In the genomic region with DNA sequence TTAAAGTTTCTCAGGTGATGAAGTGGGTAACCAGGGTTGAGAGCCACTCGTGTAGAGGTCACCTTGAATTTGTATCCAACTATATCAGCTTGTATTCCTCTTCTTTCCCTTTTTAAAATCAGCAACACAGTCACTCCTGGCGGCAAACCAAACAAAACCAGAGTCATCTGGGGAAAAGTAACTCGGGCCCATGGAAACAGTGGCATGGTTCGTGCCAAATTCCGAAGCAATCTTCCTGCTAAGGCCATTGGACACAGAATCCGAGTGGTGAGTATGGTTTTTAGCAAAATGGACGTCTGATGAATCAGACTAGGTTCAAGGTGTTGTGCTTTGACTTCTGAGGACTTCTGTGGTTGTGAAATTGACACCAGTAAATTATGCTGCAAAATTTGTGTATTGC, we compare ENCODE assay signal across 11 cellular contexts. TPM values are rescaled to one million over a fixed set of nuclear protein-coding genes. Genes with fewer than 3 reads are reported as not detected.
DNase-seq lines count a peak whose midpoint lies in the region; ATAC-seq, FAIRE-seq and TF ChIP-seq lines count a peak whose summit lies in the region.
"Had no signal": no experiment of that assay in that cellular context is flagged by ENCODE, and none has a peak within 500 bp of the region (broad histone marks: within the 10 kb centered on the region; RNA-seq: fewer than 3 reads in every experiment).

No MANE protein-coding gene starts in this region.

- no peak overlapping the region for H2AFZ ChIP-seq in endothelial cell of umbilical vein (ENCODE audit: low read depth, low read length)

- dilution Hi-C loops in endothelial cell of umbilical vein (cut with MboI; ENCODE audit: extremely low pct_ligation_motif_present, low sequenced_read_pairs): no loop called here

- no peak for ATAC-seq in activated T-cell treated with anti-CD3 and anti-CD28 coated beads, Interleukin-2, amount 50 U/mL, for 4 hours

- DNase-seq in activated T-cell treated with anti-CD3 and anti-CD28 coated beads, Interleukin-2, amount 50 U/mL, for 4 hours: no peak
- no peak for DNase-seq in activated T-cell treated with anti-CD3 and anti-CD28 coated beads, Interleukin-2, amount 50 U/mL, for 1 hour
- DNase-seq in SK-N-MC (ENCODE audit: low read depth, low spot score) (no peak), endothelial cell of umbilical vein (ENCODE audit: low read depth, low spot score) (peak; percentile 59), SK-N-DZ (ENCODE audit: low spot score) (no peak), GF-D8 (lab: John Stamatoyannopoulos, UW) (no peak), GM13976 (ENCODE audit: low spot score) (no peak)
- DNase-seq: central memory CD4-positive, alpha-beta T cell; NCI-H2107 had no signal

- TF ChIP-seq CTCF in endothelial cell of umbilical vein (IDR thresholded peaks at IDR 0.05; ENCODE audit: extremely low read depth in 1 of 2, insufficient read depth in 1 of 2, low read depth in 1 of 2, low read length in 2 of 2): no peak
- no peak for TF ChIP-seq CTCF in GM13976 (IDR thresholded peaks at IDR 0.05; ENCODE audit: borderline replicate concordance, control extremely low read depth, extremely low read depth, insufficient read depth, missing control alignments)

- POLR2A ChIA-PET in endothelial cell of umbilical vein (lab: Charles Lee): no interaction called here

- peak overlapping the region; percentile 96 for H3K4me3 Mint-ChIP-seq in activated T-cell treated with anti-CD3 and anti-CD28 coated beads, Interleukin-2, amount 50 U/mL, for 4 hours

- H4K20me1 ChIP-seq in endothelial cell of umbilical vein (replicated peaks; ENCODE audit: control insufficient read depth, extremely low read depth, insufficient read depth, low read length): peaks cover 2% of the 10 kb centered on the region

- H3K79me2 ChIP-seq in endothelial cell of umbilical vein (ENCODE audit: control insufficient read depth, insufficient read depth, low read length): peaks cover 46% of the 10 kb centered on the region

- in situ Hi-C loops in GM13976 (cut with MboI; ENCODE audit: low sequenced_read_pairs, unreplicated experiment): no loop called here

- H3K27me3 Mint-ChIP-seq in activated T-cell treated with anti-CD3 and anti-CD28 coated beads, Interleukin-2, amount 50 U/mL, for 4 hours (ENCODE audit: low read depth): no peaks in the 10 kb centered on the region

- H3K4me1 Mint-ChIP-seq in activated T-cell treated with anti-CD3 and anti-CD28 coated beads, Interleukin-2, amount 50 U/mL, for 4 hours (ENCODE audit: low read depth): peaks cover 61% of the 10 kb centered on the region

- CTCF ChIA-PET in endothelial cell of umbilical vein (lab: Charles Lee): interaction anchor here (1.0 kb wide), 1 partner anchor 48 kb away, joined by 3 read pairs; no protein-coding TSS in a partner anchor

- no peak for TF ChIP-seq POLR2A in endothelial cell of umbilical vein (IDR thresholded peaks at IDR 0.05; ENCODE audit: low read depth, low read length)

- no peaks in the 10 kb centered on the region for H3K27me3 ChIP-seq in endothelial cell of umbilical vein (ENCODE audit: control insufficient read depth in 2 of 2, insufficient read depth in 2 of 2, low read length in 2 of 2)
- H3K27me3 ChIP-seq in skeletal muscle satellite cell (ENCODE audit: control insufficient read depth, insufficient read depth, low read length): no peaks in the 10 kb centered on the region

- H3K4me1 ChIP-seq in endothelial cell of umbilical vein (ENCODE audit: control insufficient read depth, extremely low read depth, insufficient read depth, low read length): peaks cover 23% of the 10 kb centered on the region
- peaks cover 32% of the 10 kb centered on the region for H3K4me1 ChIP-seq in skeletal muscle satellite cell (ENCODE audit: control insufficient read depth, insufficient read depth, low read length)

- H3K9me3 ChIP-seq in SK-N-MC (ENCODE audit: low read depth, low read length): no peaks in the 10 kb centered on the region
- H3K9me3 ChIP-seq in endothelial cell of umbilical vein (replicated peaks; ENCODE audit: control insufficient read depth, insufficient read depth, low read length): no peaks in the 10 kb centered on the region
- no peaks in the 10 kb centered on the region for H3K9me3 ChIP-seq in skeletal muscle satellite cell (replicated peaks; ENCODE audit: low read length)

- H3K9ac ChIP-seq in SK-N-MC (ENCODE audit: insufficient read length): peak overlapping the region; percentile 34
- no peak overlapping the region for H3K9ac ChIP-seq in endothelial cell of umbilical vein (replicated peaks; ENCODE audit: extremely low read depth, insufficient read depth, low read length)
- peak overlapping the region; percentile 42 for H3K9ac ChIP-seq in skeletal muscle satellite cell (ENCODE audit: low read depth, low read length)

- BruUV-seq in endothelial cell of umbilical vein (replicated peaks; lab: Mats Ljungman, UMichigan): no TSS peak

- H3K4me2 ChIP-seq in endothelial cell of umbilical vein (ENCODE audit: insufficient read depth, low read length) (peak overlapping the region; percentile 60), skeletal muscle satellite cell (ENCODE audit: low read length) (peak overlapping the region; percentile 57)

- intact Hi-C loops in endothelial cell of umbilical vein (cut with micrococcal nuclease): no loop called here

- peaks cover 58% of the 10 kb centered on the region for H3K36me3 Mint-ChIP-seq in activated T-cell treated with anti-CD3 and anti-CD28 coated beads, Interleukin-2, amount 50 U/mL, for 4 hours (ENCODE audit: insufficient read depth)

- H3K4me3 ChIP-seq in SK-N-MC (peak overlapping the region; percentile 93), endothelial cell of umbilical vein (replicated peaks in 1 of 3; ENCODE audit: insufficient read depth in 1 of 3, low read depth in 1 of 3, low read length in 3 of 3) (no peak overlapping the region), skeletal muscle satellite cell (ENCODE audit: low read length) (no peak overlapping the region)
- H3K4me3 ChIP-seq: lung had no signal

- no peaks in the 10 kb centered on the region for H3K9me1 ChIP-seq in endothelial cell of umbilical vein (replicated peaks; ENCODE audit: control insufficient read depth, extremely low read depth, insufficient read depth, low read length)

- H3K36me3 ChIP-seq in SK-N-MC (ENCODE audit: insufficient read depth, low read length) (peaks cover 72% of the 10 kb centered on the region), endothelial cell of umbilical vein (ENCODE audit: control insufficient read depth in 2 of 2, extremely low read depth in 1 of 2, insufficient read depth in 2 of 2, low read length in 2 of 2) (peaks cover 21 to 30% of the 10 kb centered on the region in 2 experiments), skeletal muscle satellite cell (ENCODE audit: insufficient read depth, low read length) (peaks cover 65% of the 10 kb centered on the region)

- H3K27ac ChIP-seq in SK-N-MC: peak overlapping the region; percentile 93
- peak overlapping the region; percentile 44 for H3K27ac ChIP-seq in endothelial cell of umbilical vein (ENCODE audit: insufficient read depth, low read depth, low read length)

- no peaks in the 10 kb centered on the region for H3K9me3 Mint-ChIP-seq in activated T-cell treated with anti-CD3 and anti-CD28 coated beads, Interleukin-2, amount 50 U/mL, for 4 hours

- FAIRE-seq in endothelial cell of umbilical vein (lab: Jason Lieb, UNC): no peak

TF ChIP-seq in endothelial cell of umbilical vein, 7 proteins besides CTCF, POLR2A, EP300 and RAD21:
- TF ChIP-seq MYC (IDR thresholded peaks at IDR 0.05; ENCODE audit: low read depth, low read length) (no peak), POLR2AphosphoS5 (IDR thresholded peaks at IDR 0.05; ENCODE audit: insufficient read depth, low read depth, low read length) (no peak)

RNA-seq across cellular contexts. Expression of gene RPL35A, which starts 3.9 kb away (rescaled TPM):
- 1,000 to 10,000 TPM; 1,441 to 1,606 (median 1,571) TPM for total RNA-seq in activated T-cell treated with anti-CD3 and anti-CD28 coated beads, Interleukin-2, amount 50 U/mL, for 4 hours
- total RNA-seq in endothelial cell of umbilical vein: 1,094 and 1,153 TPM in 2 replicates
- 359 and 566 TPM in 2 replicates for polyA plus RNA-seq in endothelial cell of umbilical vein
- polyA plus RNA-seq in endothelial cell of umbilical vein (2011; cell fraction: cytosol; rRNA removed): 938 and 1,035 TPM in 2 replicates
- polyA plus RNA-seq in endothelial cell of umbilical vein (2011; cell fraction: nucleus; rRNA removed): 333 and 371 TPM in 2 replicates
- 2,287 and 2,329 TPM in 2 replicates for polyA plus RNA-seq in endothelial cell of umbilical vein (2012)
- polyA minus RNA-seq in endothelial cell of umbilical vein: 93.4 and 110 TPM in 2 replicates
- polyA minus RNA-seq in endothelial cell of umbilical vein (2011; cell fraction: cytosol; rRNA and poly(A)+ RNA removed): 275 TPM
- polyA minus RNA-seq in endothelial cell of umbilical vein (2011; cell fraction: nucleus; rRNA and poly(A)+ RNA removed): 54.9 and 75.5 TPM in 2 replicates
- total RNA-seq in skeletal muscle satellite cell (2012; rRNA removed): 537 and 796 TPM in 2 replicates
- 2,705 and 2,709 TPM in 2 replicates for polyA plus RNA-seq in SK-N-DZ (2014; cell fraction: cytosol; rRNA removed)
- polyA plus RNA-seq in SK-N-DZ (2014; cell fraction: nucleus; rRNA removed): 1,561 and 1,953 TPM in 2 replicates

RNA-seq across cellular contexts. Expression of gene LMLN, which starts 6.1 kb away (rescaled TPM):
- 1 to 10 TPM; 3.8 to 5.4 (median 4.1) TPM for total RNA-seq in activated T-cell treated with anti-CD3 and anti-CD28 coated beads, Interleukin-2, amount 50 U/mL, for 4 hours
- 6.5 and 9.0 TPM in 2 replicates for total RNA-seq in endothelial cell of umbilical vein
- polyA plus RNA-seq in endothelial cell of umbilical vein: 4.4 and 4.8 TPM in 2 replicates
- 3.5 and 3.6 TPM in 2 replicates for polyA plus RNA-seq in endothelial cell of umbilical vein (2011; cell fraction: cytosol; rRNA removed)
- 4.6 and 6.4 TPM in 2 replicates for polyA plus RNA-seq in endothelial cell of umbilical vein (2011; cell fraction: nucleus; rRNA removed)
- 2.4 and 3.7 TPM in 2 replicates for polyA plus RNA-seq in endothelial cell of umbilical vein (2012)
- 16.2 and 18.3 TPM in 2 replicates for polyA minus RNA-seq in endothelial cell of umbilical vein
- 3.0 TPM for polyA minus RNA-seq in endothelial cell of umbilical vein (2011; cell fraction: cytosol; rRNA and poly(A)+ RNA removed)
- polyA minus RNA-seq in endothelial cell of umbilical vein (2011; cell fraction: nucleus; rRNA and poly(A)+ RNA removed): 4.9 and 7.4 TPM in 2 replicates
- total RNA-seq in skeletal muscle satellite cell (2012; rRNA removed): 8.1 and 8.3 TPM in 2 replicates
- 1.2 and 3.7 TPM in 2 replicates for polyA plus RNA-seq in SK-N-DZ (2014; cell fraction: cytosol; rRNA removed)
- 2.0 and 2.3 TPM in 2 replicates for polyA plus RNA-seq in SK-N-DZ (2014; cell fraction: nucleus; rRNA removed)
